Comparison of ENCODE assay signal across 8 cellular contexts in the genomic region with DNA sequence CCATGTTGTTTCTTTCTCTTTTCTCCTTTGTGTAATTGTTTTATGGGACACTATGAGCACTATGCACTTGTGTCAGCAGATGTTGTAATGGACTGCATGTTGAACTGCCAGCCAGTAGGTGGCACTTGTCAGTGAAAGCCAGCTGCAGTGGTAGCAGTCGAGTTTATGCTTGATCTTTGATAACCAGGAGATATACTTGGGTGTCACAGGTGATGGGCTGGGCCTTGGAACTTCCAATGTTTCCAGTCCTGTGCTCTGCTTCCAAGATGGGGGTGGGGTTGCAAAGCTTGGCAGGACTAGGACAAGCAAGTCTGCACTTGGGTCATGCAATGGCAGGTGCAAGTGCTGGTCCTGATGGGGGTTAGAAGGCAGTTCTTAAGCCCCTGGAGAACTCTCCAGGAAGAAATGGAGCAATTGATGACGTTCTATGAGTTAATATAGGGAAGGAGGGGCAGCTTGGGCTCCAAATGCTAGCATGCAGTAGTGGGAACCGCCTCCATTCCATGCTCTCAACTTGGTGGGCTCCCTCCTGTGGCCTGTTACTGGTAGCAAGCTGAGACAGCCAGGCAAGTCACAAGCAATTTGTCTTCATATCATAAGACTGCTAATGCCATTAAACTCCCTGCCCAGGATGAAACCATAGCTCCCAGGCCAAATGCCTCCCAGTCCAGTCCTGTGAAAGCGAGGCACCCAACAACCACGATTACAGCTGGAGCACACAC. TPM values are rescaled to one million over a fixed set of nuclear protein-coding genes. Genes with fewer than 3 reads are reported as not detected.
DNase-seq lines count a peak whose midpoint lies in the region; ATAC-seq, FAIRE-seq and TF ChIP-seq lines count a peak whose summit lies in the region.

No MANE protein-coding gene starts in this region.

- no peaks in the 10 kb centered on the region for H3K36me3 Mint-ChIP-seq in natural killer cell treated with Interleukin-12 subunit alpha and Interleukin-12 subunit beta and Interleukin-15 and Interleukin-18, amount 100 ng/mL, for 72 hours

- H3K4me3 ChIP-seq in endothelial cell of umbilical vein (replicated peaks in 1 of 3; ENCODE audit: insufficient read depth in 1 of 3, low read depth in 1 of 3, low read length in 3 of 3), result no peak overlapping the region

- dilution Hi-C loops in endothelial cell of umbilical vein (cut with MboI; ENCODE audit: extremely low pct_ligation_motif_present, low sequenced_read_pairs), result no loop called here

- POLR2A ChIA-PET in GM10248 (lab: Yijun Ruan, JAX) (no interaction called here), endothelial cell of umbilical vein (lab: Charles Lee) (no interaction called here)

- peak; percentile 88 for TF ChIP-seq CTCF in GM10248 (IDR thresholded peaks at IDR 0.05; ENCODE audit: control extremely low read depth, extremely low read depth, low read depth, missing control alignments)
- peak; percentile 61 for TF ChIP-seq CTCF in VCaP (conservative IDR thresholded peaks at IDR 0.05)
- TF ChIP-seq CTCF in endothelial cell of umbilical vein (IDR thresholded peaks at IDR 0.05; ENCODE audit: extremely low read depth in 1 of 2, insufficient read depth in 1 of 2, low read depth in 1 of 2, low read length in 2 of 2), result peak; percentile 76 to 79

- peak; percentile 24 for DNase-seq in GM10248 (ENCODE audit: extremely low spot score)
- peak; percentile 52 for DNase-seq in endothelial cell of umbilical vein (ENCODE audit: low read depth, low spot score)
- no peak for DNase-seq in natural killer cell treated with Interleukin-12 subunit alpha and Interleukin-12 subunit beta and Interleukin-15 and Interleukin-18, amount 100 ng/mL, for 72 hours (ENCODE audit: low spot score)
- no peak for DNase-seq in NCI-H2227 (lab: John Stamatoyannopoulos, UW; ENCODE audit: unreplicated experiment)
- no peak for DNase-seq in NCI-H1436 (lab: John Stamatoyannopoulos, UW)

- no TSS peak for BruUV-seq in endothelial cell of umbilical vein (replicated peaks; lab: Mats Ljungman, UMichigan)

- peaks cover 0 to 3% of the 10 kb centered on the region in 2 experiments for H3K27me3 ChIP-seq in endothelial cell of umbilical vein (ENCODE audit: control insufficient read depth in 2 of 2, insufficient read depth in 2 of 2, low read length in 2 of 2)

- H3K27ac ChIP-seq in VCaP, result no peak overlapping the region
- no peak overlapping the region for H3K27ac ChIP-seq in endothelial cell of umbilical vein (ENCODE audit: insufficient read depth, low read depth, low read length)

- no peak overlapping the region for H3K4me3 Mint-ChIP-seq in natural killer cell treated with Interleukin-12 subunit alpha and Interleukin-12 subunit beta and Interleukin-15 and Interleukin-18, amount 100 ng/mL, for 72 hours

- ATAC-seq in GM21367 (IDR thresholded peaks at IDR 0.05; ENCODE audit: unreplicated experiment) (peak; percentile 99), HG03469 (IDR thresholded peaks at IDR 0.05; ENCODE audit: unreplicated experiment) (peak; percentile 96)
- ATAC-seq in natural killer cell treated with Interleukin-12 subunit alpha and Interleukin-12 subunit beta and Interleukin-15 and Interleukin-18, amount 100 ng/mL, for 72 hours, result peak; percentile 57 to 60

- no peaks in the 10 kb centered on the region for H3K9me3 Mint-ChIP-seq in natural killer cell treated with Interleukin-12 subunit alpha and Interleukin-12 subunit beta and Interleukin-15 and Interleukin-18, amount 100 ng/mL, for 72 hours

- intact Hi-C loops in endothelial cell of umbilical vein (cut with micrococcal nuclease), result loop anchor here (1.0 to 5.0 kb wide), 4 partner anchors 232 to 474 kb away; no protein-coding TSS in a partner anchor

- no peaks in the 10 kb centered on the region for H3K4me1 ChIP-seq in endothelial cell of umbilical vein (ENCODE audit: control insufficient read depth, extremely low read depth, insufficient read depth, low read length)

- H3K9ac ChIP-seq in endothelial cell of umbilical vein (replicated peaks; ENCODE audit: extremely low read depth, insufficient read depth, low read length), result no peak overlapping the region

- H3K4me1 Mint-ChIP-seq in natural killer cell treated with Interleukin-12 subunit alpha and Interleukin-12 subunit beta and Interleukin-15 and Interleukin-18, amount 100 ng/mL, for 72 hours (ENCODE audit: low read depth in 2 of 2), result no peaks in the 10 kb centered on the region

- no peaks in the 10 kb centered on the region for H3K9me3 ChIP-seq in endothelial cell of umbilical vein (replicated peaks; ENCODE audit: control insufficient read depth, insufficient read depth, low read length)

- TF ChIP-seq POLR2A in endothelial cell of umbilical vein (IDR thresholded peaks at IDR 0.05; ENCODE audit: low read depth, low read length), result no peak

- peak; percentile 65 for FAIRE-seq in endothelial cell of umbilical vein (lab: Jason Lieb, UNC)

- H3K27me3 Mint-ChIP-seq in natural killer cell treated with Interleukin-12 subunit alpha and Interleukin-12 subunit beta and Interleukin-15 and Interleukin-18, amount 100 ng/mL, for 72 hours, result peaks cover 5 to 22% of the 10 kb centered on the region in 2 donors

- CTCF ChIA-PET in GM10248 (lab: Yijun Ruan, JAX), result interaction anchor here (0.6 to 2.7 kb wide), 19 partner anchors 8 to 422 kb away, joined by 3 to 22 read pairs (median 3); no protein-coding TSS in a partner anchor
- CTCF ChIA-PET in endothelial cell of umbilical vein (lab: Charles Lee), result interaction anchor here (0.6 to 3.0 kb wide), 20 partner anchors 8 to 473 kb away, joined by 3 to 67 read pairs (median 4); no protein-coding TSS in a partner anchor

- H3K79me2 ChIP-seq in endothelial cell of umbilical vein (ENCODE audit: control insufficient read depth, insufficient read depth, low read length), result no peaks in the 10 kb centered on the region

- H4K20me1 ChIP-seq in endothelial cell of umbilical vein (replicated peaks; ENCODE audit: control insufficient read depth, extremely low read depth, insufficient read depth, low read length), result no peaks in the 10 kb centered on the region

- H3K4me2 ChIP-seq in endothelial cell of umbilical vein (ENCODE audit: insufficient read depth, low read length), result no peak overlapping the region

- H3K36me3 ChIP-seq in endothelial cell of umbilical vein (ENCODE audit: control insufficient read depth in 2 of 2, extremely low read depth in 1 of 2, insufficient read depth in 2 of 2, low read length in 2 of 2), result no peaks in the 10 kb centered on the region

- H3K27ac Mint-ChIP-seq in natural killer cell treated with Interleukin-12 subunit alpha and Interleukin-12 subunit beta and Interleukin-15 and Interleukin-18, amount 100 ng/mL, for 72 hours, result no peak overlapping the region

- no peaks in the 10 kb centered on the region for H3K9me1 ChIP-seq in endothelial cell of umbilical vein (replicated peaks; ENCODE audit: control insufficient read depth, extremely low read depth, insufficient read depth, low read length)

- H2AFZ ChIP-seq in endothelial cell of umbilical vein (ENCODE audit: low read depth, low read length), result no peak overlapping the region

TF ChIP-seq in endothelial cell of umbilical vein, 7 proteins besides CTCF, POLR2A, EP300 and RAD21:
- TF ChIP-seq, protein P1, sequence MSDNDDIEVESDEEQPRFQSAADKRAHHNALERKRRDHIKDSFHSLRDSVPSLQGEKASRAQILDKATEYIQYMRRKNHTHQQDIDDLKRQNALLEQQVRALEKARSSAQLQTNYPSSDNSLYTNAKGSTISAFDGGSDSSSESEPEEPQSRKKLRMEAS (IDR thresholded peaks at IDR 0.05; ENCODE audit: insufficient read depth, insufficient read length), result no peak
- no peak for TF ChIP-seq EZH2 (IDR thresholded peaks at IDR 0.05; ENCODE audit: borderline replicate concordance, low read depth, low read length, severe bottlenecking)
- TF ChIP-seq FOS (IDR thresholded peaks at IDR 0.05; ENCODE audit: borderline replicate concordance, insufficient read depth, low read length), result no peak
- TF ChIP-seq JUN (IDR thresholded peaks at IDR 0.05; ENCODE audit: borderline replicate concordance, insufficient read depth, insufficient read length, low read depth), result no peak
- TF ChIP-seq MYC (IDR thresholded peaks at IDR 0.05; ENCODE audit: low read depth, low read length), result no peak
- TF ChIP-seq POLR2AphosphoS5 (IDR thresholded peaks at IDR 0.05; ENCODE audit: insufficient read depth, low read depth, low read length), result no peak

RNA-seq across cellular contexts. Expression of a gene that starts 21.0 kb away (rescaled TPM):
- not detected in 2 replicates for total RNA-seq in endothelial cell of umbilical vein
- not detected in 2 replicates for polyA plus RNA-seq in endothelial cell of umbilical vein
- not detected in 2 replicates for polyA plus RNA-seq in endothelial cell of umbilical vein (2011; cell fraction: cytosol; rRNA removed)
- polyA plus RNA-seq in endothelial cell of umbilical vein (2011; cell fraction: nucleus; rRNA removed), result not detected in 2 replicates
- not detected in 2 replicates for polyA plus RNA-seq in endothelial cell of umbilical vein (2012)
- polyA minus RNA-seq in endothelial cell of umbilical vein, result not detected in 2 replicates
- not detected for polyA minus RNA-seq in endothelial cell of umbilical vein (2011; cell fraction: cytosol; rRNA and poly(A)+ RNA removed)
- not detected in 2 replicates for polyA minus RNA-seq in endothelial cell of umbilical vein (2011; cell fraction: nucleus; rRNA and poly(A)+ RNA removed)
- not detected for total RNA-seq in natural killer cell treated with Interleukin-12 subunit alpha and Interleukin-12 subunit beta and Interleukin-15 and Interleukin-18, amount 100 ng/mL, for 72 hours

Comparison
In these comparisons a context has a peak if more than half of its experiments do, and no peak if none do; other contexts are left out.
1. DNase-seq: peak in GM10248 (single experiment) and endothelial cell of umbilical vein (single experiment); none in natural killer cell treated with Interleukin-12 subunit alpha and Interleukin-12 subunit beta and Interleukin-15 and Interleukin-18, amount 100 ng/mL, for 72 hours (single experiment), NCI-H2227 (single experiment) and NCI-H1436 (single experiment).
2. Peak in every context shown above with its lines, with median percentiles within 50 percentile points of each other: CTCF ChIP-seq and ATAC-seq.